ENCODE assay signal across 17 cellular contexts in the genomic region with DNA sequence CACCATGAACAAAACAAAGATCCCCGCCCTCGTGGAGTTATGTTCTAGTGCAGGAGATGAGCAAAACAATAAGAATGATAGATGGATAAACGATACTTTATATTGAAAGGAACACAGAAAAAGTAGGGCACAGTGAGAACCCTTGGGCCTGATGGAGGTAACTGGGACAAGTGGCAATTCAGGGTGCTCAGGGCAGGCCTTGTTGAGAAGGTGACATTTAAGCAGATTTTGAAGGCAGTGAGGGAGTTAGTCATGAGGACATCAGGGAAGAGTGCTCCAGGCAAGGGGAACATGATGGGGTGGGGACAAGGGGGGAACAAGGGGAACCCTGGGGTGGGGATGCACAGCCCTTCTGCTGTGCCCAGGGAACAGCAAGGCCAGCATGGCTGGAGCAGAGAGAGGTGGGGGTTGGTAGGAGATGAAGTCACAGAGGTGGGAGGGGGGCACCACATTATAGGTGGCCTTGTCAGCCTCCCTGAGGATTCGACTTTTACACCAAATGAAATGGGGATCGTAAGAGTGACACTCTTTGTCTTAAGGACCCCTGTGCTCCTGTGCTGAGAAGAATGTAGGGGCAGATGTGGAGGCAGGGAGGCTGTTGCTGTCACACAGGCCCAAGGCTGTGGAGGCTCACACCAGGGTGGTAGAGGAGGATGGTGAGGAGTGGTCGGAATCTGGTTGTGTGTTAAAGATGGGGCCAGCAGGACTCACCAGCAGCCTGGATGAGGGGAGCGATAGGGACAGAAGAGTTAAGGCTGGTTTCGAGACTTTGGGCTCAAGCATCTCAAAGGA. TPM values are rescaled to one million over a fixed set of nuclear protein-coding genes. Genes with fewer than 3 reads are reported as not detected.
A peak's percentile ranks its signal among the peaks of the same experiment; 100 is the strongest.
DNase-seq lines count a peak whose midpoint lies in the region; ATAC-seq, FAIRE-seq and TF ChIP-seq lines count a peak whose summit lies in the region.
"Had no signal": no experiment of that assay in that cellular context is flagged by ENCODE, and none has a peak within 500 bp of the region (broad histone marks: within the 10 kb centered on the region; RNA-seq: fewer than 3 reads in every experiment).

No MANE protein-coding gene starts in this region.

- WGBS in H1 (ENCODE audit: extremely low coverage in 1 of 2, insufficient coverage in 1 of 2, insufficient read length in 1 of 2, insufficient replicate concordance in 2 of 2, low coverage in 1 of 2, low lambda C conversion rate in 2 of 2, missing lambda C conversion rate in 1 of 2), 2 experiments: 90% methylated on average over 8 of the region's 8 CpGs; no CpG with 5 or more reads in 1 of the 2 experiments

- no peak for TF ChIP-seq EP300 in H1 (IDR thresholded peaks at IDR 0.05; ENCODE audit: borderline replicate concordance in 1 of 2, low read depth in 2 of 2, low read length in 2 of 2)

- no peak overlapping the region for H3K14ac ChIP-seq in H1 (ENCODE audit: insufficient read length)

- peak overlapping the region; percentile 14 for H4K91ac ChIP-seq in H1 (replicated peaks; ENCODE audit: insufficient read length, low read length)

- no peak overlapping the region for H3K23ac ChIP-seq in H1 (ENCODE audit: insufficient read length)

- H4K8ac ChIP-seq in H1 (ENCODE audit: extremely low read depth, insufficient read depth, low read length): no peak overlapping the region

- H3K4me2 ChIP-seq in H1 (ENCODE audit: insufficient read depth in 1 of 2, low read depth in 2 of 2, low read length in 2 of 2): no peak overlapping the region
- H3K4me2 ChIP-seq: BLaER1 had no signal

- H3K27me3 ChIP-seq in H1 (replicated peaks in 1 of 4; ENCODE audit: control insufficient read depth in 3 of 4, extremely low read depth in 1 of 4, insufficient read depth in 3 of 4, low read length in 3 of 4): peaks cover 0 to 2% (median 1%) of the 10 kb centered on the region in 4 experiments; a peak in 1 of 7 replicates
- H3K27me3 ChIP-seq: BLaER1 had no signal

- H3K36me3 ChIP-seq in H1 (ENCODE audit: control insufficient read depth in 2 of 4, insufficient read depth in 4 of 4, low read length in 3 of 4): no peaks in the 10 kb centered on the region
- H3K36me3 ChIP-seq: BLaER1 had no signal

- H3K9ac ChIP-seq in H1 (replicated peaks in 1 of 4; ENCODE audit: extremely low read depth in 1 of 4, low read depth in 3 of 4, low read length in 3 of 4): no peak overlapping the region
- H3K9ac ChIP-seq: BLaER1 had no signal

- peaks cover 0 to 5% (median under 1%) of the 10 kb centered on the region in 4 experiments; a peak in 4 of 7 replicates for H3K4me1 ChIP-seq in H1 (replicated peaks in 1 of 4; ENCODE audit: control insufficient read depth in 3 of 4, insufficient read depth in 4 of 4, low read length in 3 of 4)

- no peak overlapping the region for H3K27ac ChIP-seq in H1 (ENCODE audit: low read depth, low read length)
- H3K27ac ChIP-seq: 22Rv1, BLaER1 had no signal

- DNase-seq in activated naive CD4-positive, alpha-beta T cell (lab: John Stamatoyannopoulos, UW): no peak
- DNase-seq in H1 (ENCODE audit: low read depth in 1 of 2, low spot score in 2 of 2) (no peak), nephron progenitor cell (no peak), cerebellar nuclear complex (lab: John Stamatoyannopoulos, UW) (no peak), mucosa of gallbladder (ENCODE audit: low spot score) (no peak)
- DNase-seq: CD8-positive, alpha-beta memory T cell; DMS53; GF-D8; H7 had no signal

- CTCF ChIA-PET in H1 (lab: Charles Lee; ENCODE audit: partially characterized antibody): interaction anchor here (2.4 kb wide), 1 partner anchor 34 kb away, joined by 7 read pairs; a partner anchor contains a TSS

- POLR2A ChIA-PET in H1 (lab: Charles Lee; ENCODE audit: partially characterized antibody): interaction anchor here (1.2 to 1.8 kb wide), 2 partner anchors 33 to 34 kb away, joined by 3 to 9 read pairs; a partner anchor contains a TSS

- H3K4me3 Mint-ChIP-seq in activated naive CD4-positive, alpha-beta T cell treated with anti-CD3 and anti-CD28 coated beads, Interleukin-2, amount 50 U/mL, for 24 hours: no peak overlapping the region
- no peak overlapping the region for H3K4me3 Mint-ChIP-seq in nephron progenitor cell
- no peak overlapping the region for H3K4me3 Mint-ChIP-seq in stimulated activated memory B cell treated with anti-CD40 and anti-IgM and Interleukin-4, amounts not matched to agents 10 μg/mL and 1 μg/mL and 100 μg/mL, for 72 hours
- H3K4me3 Mint-ChIP-seq: CD8-positive, alpha-beta memory T cell had no signal

- H2BK20ac ChIP-seq in H1 (ENCODE audit: low read length): 0 out of 2 replicates have a peak overlapping the region, but pooled peaks have one; percentile 90

- H2BK15ac ChIP-seq in H1 (ENCODE audit: low read length): peak overlapping the region; percentile 97; the same call in 1 of the 2 replicates

- no peaks in the 10 kb centered on the region for H3K27me3 Mint-ChIP-seq in activated naive CD4-positive, alpha-beta T cell treated with anti-CD3 and anti-CD28 coated beads, Interleukin-2, amount 50 U/mL, for 24 hours
- H3K27me3 Mint-ChIP-seq in nephron progenitor cell (ENCODE audit: low read depth, poor library complexity): peaks cover 2% of the 10 kb centered on the region
- H3K27me3 Mint-ChIP-seq in stimulated activated memory B cell treated with anti-CD40 and anti-IgM and Interleukin-4, amounts not matched to agents 10 μg/mL and 1 μg/mL and 100 μg/mL, for 72 hours: no peaks in the 10 kb centered on the region

- no peaks in the 10 kb centered on the region for H3K9me3 Mint-ChIP-seq in activated naive CD4-positive, alpha-beta T cell treated with anti-CD3 and anti-CD28 coated beads, Interleukin-2, amount 50 U/mL, for 24 hours
- H3K9me3 Mint-ChIP-seq in nephron progenitor cell: peaks cover 11% of the 10 kb centered on the region
- H3K9me3 Mint-ChIP-seq in stimulated activated memory B cell treated with anti-CD40 and anti-IgM and Interleukin-4, amounts not matched to agents 10 μg/mL and 1 μg/mL and 100 μg/mL, for 72 hours: no peaks in the 10 kb centered on the region
- H3K9me3 Mint-ChIP-seq: CD8-positive, alpha-beta memory T cell had no signal

- peak overlapping the region; percentile 87; the same call in 1 of the 2 replicates for H2BK5ac ChIP-seq in H1 (ENCODE audit: low read depth, low read length)

- H3K79me2 ChIP-seq in H1 (ENCODE audit: control insufficient read depth in 1 of 2, insufficient read depth in 2 of 2, low read length in 2 of 2): no peaks in the 10 kb centered on the region

- no peaks in the 10 kb centered on the region for H3K4me1 Mint-ChIP-seq in activated naive CD4-positive, alpha-beta T cell treated with anti-CD3 and anti-CD28 coated beads, Interleukin-2, amount 50 U/mL, for 24 hours
- peaks cover 60% of the 10 kb centered on the region for H3K4me1 Mint-ChIP-seq in nephron progenitor cell
- H3K4me1 Mint-ChIP-seq in stimulated activated memory B cell treated with anti-CD40 and anti-IgM and Interleukin-4, amounts not matched to agents 10 μg/mL and 1 μg/mL and 100 μg/mL, for 72 hours: peaks cover 58% of the 10 kb centered on the region
- H3K4me1 Mint-ChIP-seq: CD8-positive, alpha-beta memory T cell had no signal

- peak overlapping the region; percentile 47 for H2BK120ac ChIP-seq in H1 (replicated peaks; ENCODE audit: low read depth, low read length)

- no peak overlapping the region for H3K4ac ChIP-seq in H1 (replicated peaks; ENCODE audit: insufficient read length, low read depth, low read length)

- H3K56ac ChIP-seq in H1 (replicated peaks; ENCODE audit: insufficient read length, low read depth, low read length): peak overlapping the region; percentile 12

- H3K4me3 ChIP-seq in H1 (ENCODE audit: extremely low read depth in 1 of 4, insufficient read depth in 2 of 4, low read depth in 3 of 4, low read length in 4 of 4): no peak overlapping the region
- H3K4me3 ChIP-seq: BLaER1 had no signal

- no peak for TF ChIP-seq RAD21 in H1 (IDR thresholded peaks at IDR 0.05 in 1 of 2, conservative IDR thresholded peaks at IDR 0.05 in 1 of 2; ENCODE audit: low read depth in 2 of 2, low read length in 2 of 2)

- peak overlapping the region; percentile 97; the same call in 1 of the 2 replicates for H2BK12ac ChIP-seq in H1 (ENCODE audit: low read depth, low read length)

- H3K79me1 ChIP-seq in H1 (ENCODE audit: low read depth, low read length): no peaks in the 10 kb centered on the region

- H4K20me1 ChIP-seq in H1 (replicated peaks in 1 of 2; ENCODE audit: control insufficient read depth in 1 of 2, insufficient read depth in 2 of 2, low read length in 2 of 2): no peaks in the 10 kb centered on the region
- H4K20me1 ChIP-seq: BLaER1 had no signal

- 0 out of 2 replicates have a peak overlapping the region, but pooled peaks have one; percentile 82 for H2AK5ac ChIP-seq in H1 (ENCODE audit: low read depth, low read length)

- TF ChIP-seq POLR2A in H1 (IDR thresholded peaks at IDR 0.05; ENCODE audit: control extremely low read depth in 1 of 2, low read depth in 2 of 2, low read length in 2 of 2): no peak

- no peak overlapping the region for H4K5ac ChIP-seq in H1 (ENCODE audit: insufficient read length, low read depth, low read length)

- TF ChIP-seq CTCF in H1 (IDR thresholded peaks at IDR 0.05; ENCODE audit: control extremely low read depth in 1 of 3, insufficient read depth in 1 of 3, low read depth in 1 of 3, low read length in 3 of 3) (no peak), nephron progenitor cell (IDR thresholded peaks at IDR 0.05) (no peak)

- no peak for ATAC-seq in stimulated activated memory B cell treated with anti-CD40 and anti-IgM and Interleukin-4, amounts not matched to agents 10 μg/mL and 1 μg/mL and 100 μg/mL, for 72 hours
- ATAC-seq in GM21529 (IDR thresholded peaks at IDR 0.05; ENCODE audit: unreplicated experiment): no peak

- H3K27ac Mint-ChIP-seq in activated naive CD4-positive, alpha-beta T cell treated with anti-CD3 and anti-CD28 coated beads, Interleukin-2, amount 50 U/mL, for 24 hours: peak overlapping the region; percentile 37
- peak overlapping the region; percentile 68 for H3K27ac Mint-ChIP-seq in nephron progenitor cell
- peak overlapping the region; percentile 47 for H3K27ac Mint-ChIP-seq in stimulated activated memory B cell treated with anti-CD40 and anti-IgM and Interleukin-4, amounts not matched to agents 10 μg/mL and 1 μg/mL and 100 μg/mL, for 72 hours

- peak overlapping the region; percentile 48; the same call in 1 of the 2 replicates for H3K18ac ChIP-seq in H1 (ENCODE audit: extremely low read depth, low read length)

- no peaks in the 10 kb centered on the region; a peak in 1 of 4 replicates for H3K9me3 ChIP-seq in H1 (ENCODE audit: insufficient read depth in 2 of 2, low read depth in 1 of 2, low read length in 1 of 2)
- H3K9me3 ChIP-seq: BLaER1 had no signal

- no peak for FAIRE-seq in H1 (lab: Jason Lieb, UNC)
- FAIRE-seq: GM19239 had no signal

- no peak overlapping the region for H2AFZ ChIP-seq in H1 (ENCODE audit: low read length)

- H3K36me3 Mint-ChIP-seq in activated naive CD4-positive, alpha-beta T cell treated with anti-CD3 and anti-CD28 coated beads, Interleukin-2, amount 50 U/mL, for 24 hours: no peaks in the 10 kb centered on the region
- H3K36me3 Mint-ChIP-seq in nephron progenitor cell (ENCODE audit: low read depth): no peaks in the 10 kb centered on the region
- no peaks in the 10 kb centered on the region for H3K36me3 Mint-ChIP-seq in stimulated activated memory B cell treated with anti-CD40 and anti-IgM and Interleukin-4, amounts not matched to agents 10 μg/mL and 1 μg/mL and 100 μg/mL, for 72 hours

- H3K23me2 ChIP-seq in H1 (ENCODE audit: low read depth, low read length): no peaks in the 10 kb centered on the region

RNA-seq across cellular contexts. Expression of a gene that starts 9.2 kb away (rescaled TPM):
- total RNA-seq in H1 (2021; fragmentation: NEBNext Ultra II Directional; extraction: Animal tissue kit (Norgen Biotek cat#: 25700)): 0.82 and 0.92 TPM in 2 replicates
- polyA plus RNA-seq in H1 (2011; rRNA removed): 0.54 TPM in 1 of 2 replicates, not detected in the other
- polyA plus RNA-seq in H1 (2011; cell fraction: cytosol; rRNA removed): 0.65 TPM
- 0.47 TPM for polyA plus RNA-seq in H1 (2011; cell fraction: nucleus; rRNA removed)
- 0.60 to 1.1 TPM in 2 of 4 replicates, not detected in the others for polyA plus RNA-seq in H1 (2012, experiment 1 of 2)
- not detected for polyA plus RNA-seq in H1 (2012, experiment 2 of 2)
- 1.3 TPM for polyA plus RNA-seq in H1 (2013, experiment 1 of 2)
- polyA plus RNA-seq in H1 (2013, experiment 2 of 2): 0.68 TPM
- polyA minus RNA-seq in H1 (2011; rRNA and poly(A)+ RNA removed): not detected in 2 replicates
- not detected for polyA minus RNA-seq in H1 (2011; cell fraction: cytosol; rRNA and poly(A)+ RNA removed)
- polyA minus RNA-seq in H1 (2011; cell fraction: nucleus; rRNA and poly(A)+ RNA removed): not detected
- total RNA-seq in mucosa of gallbladder: not detected
- total RNA-seq: A673; CD8-positive, alpha-beta memory T cell; H7; HT1080 had no signal
- polyA plus RNA-seq: CD8-positive, alpha-beta memory T cell had no signal

RNA-seq across cellular contexts. Expression of a gene that starts 14.0 kb away (rescaled TPM):
- total RNA-seq in H1 (2021; fragmentation: NEBNext Ultra II Directional; extraction: Animal tissue kit (Norgen Biotek cat#: 25700)): not detected in 2 replicates
- not detected in 2 replicates for polyA plus RNA-seq in H1 (2011; rRNA removed)
- polyA plus RNA-seq in H1 (2011; cell fraction: cytosol; rRNA removed): not detected
- polyA plus RNA-seq in H1 (2011; cell fraction: nucleus; rRNA removed): not detected
- polyA plus RNA-seq in H1 (2012, experiment 1 of 2): not detected in 4 replicates
- not detected for polyA plus RNA-seq in H1 (2012, experiment 2 of 2)
- not detected for polyA plus RNA-seq in H1 (2013, experiment 1 of 2)
- polyA plus RNA-seq in H1 (2013, experiment 2 of 2): not detected
- not detected in 2 replicates for polyA minus RNA-seq in H1 (2011; rRNA and poly(A)+ RNA removed)
- polyA minus RNA-seq in H1 (2011; cell fraction: cytosol; rRNA and poly(A)+ RNA removed): not detected
- polyA minus RNA-seq in H1 (2011; cell fraction: nucleus; rRNA and poly(A)+ RNA removed): not detected
- not detected for total RNA-seq in mucosa of gallbladder
- total RNA-seq: A673; CD8-positive, alpha-beta memory T cell; H7; HT1080 had no signal
- polyA plus RNA-seq: CD8-positive, alpha-beta memory T cell had no signal

RNA-seq across cellular contexts. Expression of a gene that starts 16.9 kb away (rescaled TPM):
- not detected in 2 replicates for total RNA-seq in H1 (2021; fragmentation: NEBNext Ultra II Directional; extraction: Animal tissue kit (Norgen Biotek cat#: 25700))
- polyA plus RNA-seq in H1 (2011; rRNA removed): not detected in 2 replicates
- not detected for polyA plus RNA-seq in H1 (2011; cell fraction: cytosol; rRNA removed)
- not detected for polyA plus RNA-seq in H1 (2011; cell fraction: nucleus; rRNA removed)
- polyA plus RNA-seq in H1 (2012, experiment 1 of 2): not detected in 4 replicates
- not detected for polyA plus RNA-seq in H1 (2012, experiment 2 of 2)
- not detected for polyA plus RNA-seq in H1 (2013, experiment 1 of 2)
- not detected for polyA plus RNA-seq in H1 (2013, experiment 2 of 2)
- not detected in 2 replicates for polyA minus RNA-seq in H1 (2011; rRNA and poly(A)+ RNA removed)
- polyA minus RNA-seq in H1 (2011; cell fraction: cytosol; rRNA and poly(A)+ RNA removed): not detected
- polyA minus RNA-seq in H1 (2011; cell fraction: nucleus; rRNA and poly(A)+ RNA removed): not detected
- not detected for total RNA-seq in mucosa of gallbladder
- total RNA-seq: A673; CD8-positive, alpha-beta memory T cell; H7; HT1080 had no signal
- polyA plus RNA-seq: CD8-positive, alpha-beta memory T cell had no signal

RNA-seq across cellular contexts. Expression of a gene that starts 21.2 kb away (rescaled TPM):
- total RNA-seq in H1 (2021; fragmentation: NEBNext Ultra II Directional; extraction: Animal tissue kit (Norgen Biotek cat#: 25700)): not detected in 2 replicates
- polyA plus RNA-seq in H1 (2011; rRNA removed): not detected in 2 replicates
- not detected for polyA plus RNA-seq in H1 (2011; cell fraction: cytosol; rRNA removed)
- polyA plus RNA-seq in H1 (2011; cell fraction: nucleus; rRNA removed): not detected
- polyA plus RNA-seq in H1 (2012, experiment 1 of 2): not detected in 4 replicates
- polyA plus RNA-seq in H1 (2012, experiment 2 of 2): not detected
- not detected for polyA plus RNA-seq in H1 (2013, experiment 1 of 2)
- polyA plus RNA-seq in H1 (2013, experiment 2 of 2): not detected
- polyA minus RNA-seq in H1 (2011; rRNA and poly(A)+ RNA removed): not detected in 2 replicates
- not detected for polyA minus RNA-seq in H1 (2011; cell fraction: cytosol; rRNA and poly(A)+ RNA removed)
- polyA minus RNA-seq in H1 (2011; cell fraction: nucleus; rRNA and poly(A)+ RNA removed): not detected
- not detected for total RNA-seq in mucosa of gallbladder
- total RNA-seq: A673; CD8-positive, alpha-beta memory T cell; H7; HT1080 had no signal
- polyA plus RNA-seq: CD8-positive, alpha-beta memory T cell had no signal

RNA-seq across cellular contexts. Expression of a gene that starts 34.3 kb away (rescaled TPM):
- 48.9 and 49.8 TPM in 2 replicates for total RNA-seq in H1 (2021; fragmentation: NEBNext Ultra II Directional; extraction: Animal tissue kit (Norgen Biotek cat#: 25700))
- polyA plus RNA-seq in H1 (2011; rRNA removed): 21.0 and 46.5 TPM in 2 replicates
- polyA plus RNA-seq in H1 (2011; cell fraction: cytosol; rRNA removed): 17.0 TPM
- 36.0 TPM for polyA plus RNA-seq in H1 (2011; cell fraction: nucleus; rRNA removed)
- polyA plus RNA-seq in H1 (2012, experiment 1 of 2): 9.9 to 28.9 TPM (median 25.5 TPM) in 4 replicates
- 20.5 TPM for polyA plus RNA-seq in H1 (2012, experiment 2 of 2)
- 83.3 TPM for polyA plus RNA-seq in H1 (2013, experiment 1 of 2)
- polyA plus RNA-seq in H1 (2013, experiment 2 of 2): 90.5 TPM
- polyA minus RNA-seq in H1 (2011; rRNA and poly(A)+ RNA removed): 1.7 and 4.1 TPM in 2 replicates
- 22.5 TPM for polyA minus RNA-seq in H1 (2011; cell fraction: cytosol; rRNA and poly(A)+ RNA removed)
- 60.0 TPM for polyA minus RNA-seq in H1 (2011; cell fraction: nucleus; rRNA and poly(A)+ RNA removed)
- total RNA-seq in mucosa of gallbladder: 6.0 TPM
